ENCODE assay signal across 22 cellular contexts in the genomic region with DNA sequence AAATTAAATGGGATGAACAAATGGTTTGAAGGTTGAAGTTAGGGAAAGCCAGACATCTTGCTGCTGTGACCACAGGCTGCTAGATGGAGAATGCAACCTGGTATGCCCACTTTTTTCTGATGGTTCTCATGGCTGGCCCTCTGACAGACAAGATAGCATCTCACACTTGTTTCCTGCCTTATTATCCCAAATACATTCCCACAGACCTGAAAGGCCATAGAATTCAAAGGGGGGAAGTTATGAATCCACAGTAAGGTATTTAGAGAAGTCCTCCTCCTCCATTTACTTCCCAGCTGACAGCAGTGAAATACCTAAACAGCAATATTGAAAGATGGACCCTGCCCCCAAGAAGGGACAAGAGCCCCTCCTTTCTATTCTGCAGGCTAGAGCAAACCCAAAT. TPM values are rescaled to one million over a fixed set of nuclear protein-coding genes. Genes with fewer than 3 reads are reported as not detected.
DNase-seq lines count a peak whose midpoint lies in the region; ATAC-seq and TF ChIP-seq lines count a peak whose summit lies in the region.
"Had no signal": no experiment of that assay in that cellular context is flagged by ENCODE, and none has a peak within 500 bp of the region (broad histone marks: within the 10 kb centered on the region; RNA-seq: fewer than 3 reads in every experiment).

No MANE protein-coding gene starts in this region.

- no peaks in the 10 kb centered on the region for H3K4me1 ChIP-seq in CD4-positive, alpha-beta memory T cell (ENCODE audit: insufficient read depth, low read length)

- CTCF ChIA-PET in CD4-positive, alpha-beta memory T cell (lab: Charles Lee; ENCODE audit: partially characterized antibody) = no interaction called here

- peak overlapping the region in 4 of 7 donors; percentile 4 to 82 (median 44) for H3K27ac Mint-ChIP-seq in CD4-positive, alpha-beta memory T cell
- H3K27ac Mint-ChIP-seq in neural crest cell (ENCODE audit: unreplicated experiment) = peak overlapping the region; percentile 28

- no peak overlapping the region for H3K27ac ChIP-seq in CD4-positive, alpha-beta memory T cell (ENCODE audit: low read depth, low read length)
- H3K27ac ChIP-seq: GM23248, SK-N-MC had no signal

- DNase-seq in CD4-positive, alpha-beta memory T cell = no peak
- DNase-seq in M059J (ENCODE audit: low read depth) = peak; percentile 15
- peak; percentile 72 for DNase-seq in dermis blood vessel endothelial cell
- no peak for DNase-seq in neural crest cell (ENCODE audit: low read depth, low spot score)
- no peak for DNase-seq in DMS79 (lab: John Stamatoyannopoulos, UW)
- DNase-seq in DMS153 (lab: John Stamatoyannopoulos, UW) = no peak
- DNase-seq: AML-193, Calu3, DMS79 treated with DMSO at 0.1 percent for 48 hours, GDM1, KBM-7, NCI-H1105, NCI-H1694, NCI-H2227 treated with DMSO at 0.1 percent for 48 hours, NCI-H524 treated with DMSO at 0.1 percent for 48 hours had no signal

- peaks cover 40 to 57% of the 10 kb centered on the region in 2 donors for H3K36me3 Mint-ChIP-seq in CD4-positive, alpha-beta memory T cell
- peaks cover 18% of the 10 kb centered on the region for H3K36me3 Mint-ChIP-seq in neural crest cell (ENCODE audit: low read depth)

- H3K9me3 ChIP-seq in CD4-positive, alpha-beta memory T cell (ENCODE audit: control insufficient read depth in 1 of 2, low read length in 2 of 2) = no peaks in the 10 kb centered on the region

- intact Hi-C loops in CD4-positive, alpha-beta memory T cell (cut with micrococcal nuclease) = no loop called here

- H3K4me3 ChIP-seq in CD4-positive, alpha-beta memory T cell (ENCODE audit: low read length in 2 of 2) = no peak overlapping the region
- H3K4me3 ChIP-seq: GM12878, GM23248, SK-N-MC had no signal

- TF ChIP-seq CTCF in neural crest cell (conservative IDR thresholded peaks at IDR 0.05) = no peak

- H3K4me1 Mint-ChIP-seq in CD4-positive, alpha-beta memory T cell = peaks cover 0 to 7% (median 4%) of the 10 kb centered on the region in 4 donors
- no peaks in the 10 kb centered on the region for H3K4me1 Mint-ChIP-seq in neural crest cell
- H3K4me1 Mint-ChIP-seq: CD14-positive monocyte had no signal

- peaks cover 0 to 2% (median 0%) of the 10 kb centered on the region in 8 donors for H3K9me3 Mint-ChIP-seq in CD4-positive, alpha-beta memory T cell
- H3K9me3 Mint-ChIP-seq in neural crest cell = no peaks in the 10 kb centered on the region
- H3K9me3 Mint-ChIP-seq: CD14-positive monocyte had no signal

- ATAC-seq in HG03045 (IDR thresholded peaks at IDR 0.05; ENCODE audit: unreplicated experiment) = no peak
- ATAC-seq: GM12878, HCT116, Panc1 had no signal

- H3K27me3 ChIP-seq in CD4-positive, alpha-beta memory T cell (ENCODE audit: insufficient read depth, low read length) = no peaks in the 10 kb centered on the region

- no peaks in the 10 kb centered on the region for H3K27me3 Mint-ChIP-seq in CD4-positive, alpha-beta memory T cell
- H3K27me3 Mint-ChIP-seq in neural crest cell (ENCODE audit: low read depth) = no peaks in the 10 kb centered on the region

- H3K4me3 Mint-ChIP-seq in CD4-positive, alpha-beta memory T cell = no peak overlapping the region
- no peak overlapping the region for H3K4me3 Mint-ChIP-seq in neural crest cell
- H3K4me3 Mint-ChIP-seq: CD14-positive monocyte had no signal

- H3K36me3 ChIP-seq in CD4-positive, alpha-beta memory T cell (ENCODE audit: insufficient read depth, low read length) = peaks cover 25% of the 10 kb centered on the region

- POLR2A ChIA-PET in CD4-positive, alpha-beta memory T cell (lab: Charles Lee; ENCODE audit: partially characterized antibody) = no interaction called here

RNA-seq across cellular contexts. Expression of a gene that starts 32.4 kb away (rescaled TPM):
- total RNA-seq in CD4-positive, alpha-beta memory T cell = 10 to 100 TPM; 21.7 to 22.2 TPM
- polyA plus RNA-seq in CD4-positive, alpha-beta memory T cell = 10 to 100 TPM; 12.6 to 28.0 TPM
- 24.2 and 33.4 TPM in 2 replicates for total RNA-seq in M059J (2014; rRNA removed; shearing (Covaris generic))
- total RNA-seq in dermis blood vessel endothelial cell (38.6 and 59.1 TPM in 2 replicates), neural crest cell (32.7 and 34.1 TPM in 2 replicates)

Comparison
In these comparisons a context has a peak if more than half of its experiments do, and no peak if none do; other contexts are left out.
1. DNase-seq: peak in M059J (single experiment) and dermis blood vessel endothelial cell (single experiment); none in CD4-positive, alpha-beta memory T cell (0 of 5), neural crest cell (single experiment), DMS79 (single experiment) and DMS153 (single experiment).